ENCODE assay signal across 1 cellular context in the genomic region with DNA sequence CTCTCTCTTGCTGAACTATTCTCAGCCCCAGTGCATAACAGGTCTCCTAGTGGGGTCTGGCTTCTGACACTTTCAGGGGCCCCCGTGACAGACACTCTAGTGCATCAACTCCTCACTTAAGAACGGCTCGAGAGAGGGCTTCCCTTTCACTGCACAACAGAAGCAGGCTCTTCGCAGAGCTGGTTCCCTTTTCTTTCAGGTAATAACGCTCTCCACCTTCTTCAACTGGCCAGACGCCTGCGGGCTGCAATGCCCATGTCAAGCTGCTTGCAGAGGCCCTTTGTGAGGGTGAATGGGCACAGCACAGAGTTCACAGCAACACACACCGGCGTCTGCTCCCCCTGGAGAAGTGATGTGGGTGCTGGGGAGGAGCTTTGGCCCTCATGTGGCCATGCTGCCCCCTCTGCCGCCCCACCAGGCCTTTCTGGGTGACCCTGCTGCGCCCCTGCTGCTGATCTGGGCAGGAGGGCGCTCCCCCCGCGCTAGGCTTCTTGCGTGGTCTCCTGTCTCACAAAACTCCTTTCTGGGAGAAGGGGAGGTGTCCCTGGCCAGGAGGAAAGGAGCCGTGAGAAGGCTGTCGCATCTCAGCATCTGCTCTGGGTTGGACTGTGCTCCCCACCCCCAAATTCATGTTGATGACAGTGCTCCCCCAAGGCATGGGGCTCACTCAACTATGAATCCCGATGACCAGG.
TF ChIP-seq lines count a peak whose summit lies in the region.

No MANE protein-coding gene starts in this region.

TF ChIP-seq in IMR-90, 13 proteins besides CTCF, POLR2A, EP300 and RAD21:
- TF ChIP-seq, protein P1, sequence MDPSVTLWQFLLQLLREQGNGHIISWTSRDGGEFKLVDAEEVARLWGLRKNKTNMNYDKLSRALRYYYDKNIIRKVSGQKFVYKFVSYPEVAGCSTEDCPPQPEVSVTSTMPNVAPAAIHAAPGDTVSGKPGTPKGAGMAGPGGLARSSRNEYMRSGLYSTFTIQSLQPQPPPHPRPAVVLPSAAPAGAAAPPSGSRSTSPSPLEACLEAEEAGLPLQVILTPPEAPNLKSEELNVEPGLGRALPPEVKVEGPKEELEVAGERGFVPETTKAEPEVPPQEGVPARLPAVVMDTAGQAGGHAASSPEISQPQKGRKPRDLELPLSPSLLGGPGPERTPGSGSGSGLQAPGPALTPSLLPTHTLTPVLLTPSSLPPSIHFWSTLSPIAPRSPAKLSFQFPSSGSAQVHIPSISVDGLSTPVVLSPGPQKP (IDR thresholded peaks at IDR 0.05; ENCODE audit: borderline replicate concordance, low read depth, low read length) = no peak
TF ChIP-seq in IMR-90: peak in this region for 0.
